ENCODE assay signal across 8 cellular contexts in the genomic region with DNA sequence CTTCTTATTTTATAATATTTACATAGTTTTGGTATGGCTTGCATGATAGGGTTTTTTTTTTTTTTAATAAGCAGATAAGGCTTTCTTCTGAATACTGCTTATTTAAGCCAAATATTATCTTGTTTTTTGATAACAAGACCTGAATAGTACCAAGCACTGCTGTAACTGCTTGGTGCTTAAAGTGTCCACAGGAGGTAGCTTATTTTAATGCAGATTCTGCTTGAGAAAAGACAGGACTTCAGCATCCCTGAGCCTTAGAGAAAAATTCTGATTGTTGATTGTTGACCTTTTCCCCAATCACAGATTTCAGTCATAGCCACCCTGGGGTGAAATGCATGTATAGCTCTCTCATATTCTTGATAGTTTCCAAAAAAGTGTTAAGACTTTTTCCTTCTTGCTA.
"Had no signal": no experiment of that assay in that cellular context is flagged by ENCODE, and none has a peak within 500 bp of the region (broad histone marks: within the 10 kb centered on the region; RNA-seq: fewer than 3 reads in every experiment).

No MANE protein-coding gene starts in this region.

- H3K9ac ChIP-seq: GM23248 had no signal

- H3K4me1 Mint-ChIP-seq: IgD-negative memory B cell had no signal

- H3K27ac Mint-ChIP-seq: HFFc6, IgD-negative memory B cell had no signal

- H3K4me3 Mint-ChIP-seq: HFFc6, IgD-negative memory B cell had no signal

- H3K36me3 Mint-ChIP-seq: IgD-negative memory B cell had no signal

- H3K9me3 ChIP-seq: HAP-1 had no signal

- H3K36me3 ChIP-seq: HAP-1 had no signal

- H3K4me3 ChIP-seq: GM23248, HAP-1 had no signal

- ATAC-seq: HCT116, HepG2 had no signal

- H3K9me3 Mint-ChIP-seq: HFFc6 had no signal

- DNase-seq: GM23248, H7, HFFc6, KBM-7 had no signal

- H3K4me1 ChIP-seq: HAP-1 had no signal

- H3K27me3 Mint-ChIP-seq: IgD-negative memory B cell had no signal

- H3K27ac ChIP-seq: GM23248 had no signal
